In the genomic region with DNA sequence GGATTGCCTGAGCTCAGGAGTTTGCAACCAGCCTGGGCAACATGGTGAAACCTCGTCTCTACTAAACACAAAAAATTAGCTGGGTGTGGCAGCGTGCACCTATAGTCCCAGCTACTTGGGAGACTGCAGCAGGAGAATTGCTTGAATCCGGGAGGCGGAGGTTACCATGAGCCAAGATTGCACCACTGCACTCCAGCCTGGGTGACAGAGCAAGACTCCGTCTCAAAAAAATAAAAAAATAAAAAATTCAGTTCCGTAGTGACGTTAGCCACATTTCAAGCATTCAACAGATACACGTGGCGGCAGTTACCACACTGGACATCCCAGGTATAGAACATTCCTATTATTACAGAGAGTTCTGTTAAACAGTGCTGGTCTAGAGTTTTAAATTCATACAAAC, we compare ENCODE assay signal across 36 cellular contexts. TPM values are rescaled to one million over a fixed set of nuclear protein-coding genes. Genes with fewer than 3 reads are reported as not detected.
"Had no signal": no experiment of that assay in that cellular context is flagged by ENCODE, and none has a peak within 500 bp of the region (broad histone marks: within the 10 kb centered on the region; RNA-seq: fewer than 3 reads in every experiment).

No MANE protein-coding gene starts in this region.

- DNase-seq: Kasumi-1, KBM-7, MM.1S, MV-4-11, NCI-H1092, NCI-H1105, NCI-H1417 treated with DMSO at 0.1 percent for 48 hours, NCI-H1436 treated with DMSO at 0.1 percent for 48 hours, NCI-H1694, NCI-H187, NCI-H1930, NCI-H2029 treated with DMSO at 0.1 percent for 48 hours, NCI-H2081 treated with DMSO at 0.1 percent for 48 hours, NCI-H2107, NCI-H2171, NCI-H226, NCI-H446 treated with DMSO at 0.1 percent for 48 hours, NCI-H510A, NCI-H524, NCI-H526, NCI-H69, NCI-H748 treated with DMSO at 0.1 percent for 48 hours, NCI-H82, PC-9, SHP77, SIG-M5, SJCRH30 had no signal

- H3K4me3 ChIP-seq: PC-9, SJCRH30, SK-N-MC had no signal

- H3K27ac ChIP-seq: PC-9, RWPE1, SJCRH30, SK-N-MC had no signal

- ATAC-seq: Panc1, Right ventricle myocardium inferior, SK-N-SH treated with all-trans-retinoic acid at 6 μM for 48 hours had no signal

- H3K9me3 ChIP-seq: SJCRH30 had no signal

- H3K27me3 ChIP-seq: SJCRH30 had no signal

- H2AFZ ChIP-seq: PC-9 had no signal

- H3K4me2 ChIP-seq: PC-9 had no signal

RNA-seq across cellular contexts. Expression of a gene that starts 8.9 kb away (rescaled TPM):
- total RNA-seq: MCF 10A, OCI-LY7, Right ventricle myocardium inferior, RPMI7951, SK-MEL-5 had no signal
